ENCODE assay signal across 7 cellular contexts in genomic region chr22:20266667-20267440, GRCh38. TPM values are rescaled to one million over a fixed set of nuclear protein-coding genes. Genes with fewer than 3 reads are reported as not detected.
DNase-seq lines count a peak whose midpoint lies in the region; ATAC-seq and TF ChIP-seq lines count a peak whose summit lies in the region.
"Not testable (repeated sequence)": the region's sequence is repeated elsewhere in the genome, so short reads cannot be mapped to it uniquely, and the experiment has no call there.

No MANE protein-coding gene starts in this region.

- not testable (repeated sequence) for H2AFZ ChIP-seq in trophoblast cell (ENCODE audit: insufficient read depth, low read length, poor library complexity)

- H2BK5ac ChIP-seq in trophoblast cell (ENCODE audit: low read depth, low read length, poor library complexity) = not testable (repeated sequence)

- H3K79me2 ChIP-seq in trophoblast cell (ENCODE audit: control insufficient read depth, insufficient read depth, low read length, poor library complexity) = not testable (repeated sequence)

- H3K4me1 ChIP-seq in esophagus squamous epithelium = peaks cover 7 to 18% (median 17%) of the 10 kb centered on the region in 3 donors
- H3K4me1 ChIP-seq in lower lobe of right lung; trophoblast cell (ENCODE audit: control insufficient read depth in 1 of 2, insufficient read depth in 2 of 2, low read length in 2 of 2): not testable (repeated sequence)

- peak overlapping the region; percentile 99 for H3K4me2 ChIP-seq in trophoblast cell (ENCODE audit: low read length)

- DNase-seq in DMS53 (lab: John Stamatoyannopoulos, UW) (peak; percentile 7), NB4 (ENCODE audit: low read depth) (peak; percentile 61)
- DNase-seq in activated CD4-positive, alpha-beta memory T cell treated with anti-CD3 and anti-CD28 coated beads for 36 hours; esophagus squamous epithelium (lab: John Stamatoyannopoulos, UW); lower lobe of right lung; trophoblast cell: not testable (repeated sequence)

- H3K9me3 ChIP-seq in esophagus squamous epithelium; lower lobe of right lung; trophoblast cell (ENCODE audit: insufficient read depth, low read depth, low read length): not testable (repeated sequence)

- H3K9ac ChIP-seq in trophoblast cell (ENCODE audit: low read length) = not testable (repeated sequence)

- H3K4me3 Mint-ChIP-seq in activated CD4-positive, alpha-beta memory T cell treated with anti-CD3 and anti-CD28 coated beads for 36 hours = peak overlapping the region; percentile 22
- peak overlapping the region; percentile 81 to 86 (median 84) for H3K4me3 Mint-ChIP-seq in brain

- not testable (repeated sequence) for H3K14ac ChIP-seq in trophoblast cell (ENCODE audit: low read length)

- H3K36me3 Mint-ChIP-seq in activated CD4-positive, alpha-beta memory T cell treated with anti-CD3 and anti-CD28 coated beads for 36 hours; brain: not testable (repeated sequence)

- not testable (repeated sequence) for H3K9me3 Mint-ChIP-seq in activated CD4-positive, alpha-beta memory T cell treated with anti-CD3 and anti-CD28 coated beads for 36 hours; brain

- not testable (repeated sequence) for ATAC-seq in lower lobe of right lung

- not testable (repeated sequence) for TF ChIP-seq CTCF in NB4 (IDR thresholded peaks at IDR 0.05; ENCODE audit: low read depth, low read length); brain (conservative IDR thresholded peaks at IDR 0.05); esophagus squamous epithelium (IDR thresholded peaks at IDR 0.05); lower lobe of right lung (IDR thresholded peaks at IDR 0.05)

- H2BK120ac ChIP-seq in trophoblast cell (ENCODE audit: insufficient read depth, low read length, poor library complexity) = not testable (repeated sequence)

- H3K27me3 Mint-ChIP-seq in activated CD4-positive, alpha-beta memory T cell treated with anti-CD3 and anti-CD28 coated beads for 36 hours; brain: not testable (repeated sequence)

- not testable (repeated sequence) for H3K4me1 Mint-ChIP-seq in activated CD4-positive, alpha-beta memory T cell treated with anti-CD3 and anti-CD28 coated beads for 36 hours (ENCODE audit: low read depth)
- H3K4me1 Mint-ChIP-seq in brain = peaks cover 51% of the 10 kb centered on the region

- not testable (repeated sequence) for H2BK12ac ChIP-seq in trophoblast cell (ENCODE audit: low read length)

- WGBS in esophagus squamous epithelium, 2 donors = 59 to 68% methylated on average over 7 to 9 of the region's 33 CpGs
- no CpG with 5 or more reads among the region's 33 CpGs for WGBS in trophoblast cell (ENCODE audit: extremely low coverage, insufficient coverage, insufficient read length)

- CTCF ChIA-PET in activated CD4-positive, alpha-beta memory T cell treated with anti-CD3 and anti-CD28 coated beads for 36 hours (lab: Charles Lee) = not testable (repeated sequence)

- not testable (repeated sequence) for H2AK5ac ChIP-seq in trophoblast cell (ENCODE audit: low read length)

- peaks cover 0 to 16% (median 0%) of the 10 kb centered on the region in 4 donors for H3K27me3 ChIP-seq in esophagus squamous epithelium
- not testable (repeated sequence) for H3K27me3 ChIP-seq in lower lobe of right lung (ENCODE audit: low read depth); trophoblast cell (ENCODE audit: insufficient read depth, low read length)

- not testable (repeated sequence) for H3K79me1 ChIP-seq in trophoblast cell (ENCODE audit: low read length)

- not testable (repeated sequence) for H4K91ac ChIP-seq in trophoblast cell (ENCODE audit: low read depth, low read length)

- intact Hi-C loops in activated CD4-positive, alpha-beta memory T cell treated with anti-CD3 and anti-CD28 coated beads for 36 hours (cut with micrococcal nuclease) = loop anchor here (10.0 kb wide), 1 partner anchor 62 kb away; no protein-coding TSS in a partner anchor
- intact Hi-C loops in esophagus squamous epithelium (cut with DNase I) = not testable (repeated sequence)
- intact Hi-C loops in lower lobe of right lung (cut with DNase I) = loop anchor here (10.0 kb wide), 1 partner anchor 102 kb away; no protein-coding TSS in a partner anchor

- H3K4me3 ChIP-seq in NB4 (ENCODE audit: low read depth, low read length) (peak overlapping the region; percentile 61), esophagus squamous epithelium (peak overlapping the region; percentile 41 to 75 (median 56)), lower lobe of right lung (peak overlapping the region; percentile 57), trophoblast cell (ENCODE audit: low read depth, low read length) (peak overlapping the region; percentile 59)

- H3K18ac ChIP-seq in trophoblast cell (ENCODE audit: low read length) = not testable (repeated sequence)

- H4K12ac ChIP-seq in trophoblast cell (ENCODE audit: low read depth, low read length) = not testable (repeated sequence)

- H3K23ac ChIP-seq in trophoblast cell (ENCODE audit: low read length) = not testable (repeated sequence)

- H3K27ac ChIP-seq in esophagus squamous epithelium; lower lobe of right lung; trophoblast cell (ENCODE audit: low read depth, low read length): not testable (repeated sequence)

- not testable (repeated sequence) for TF ChIP-seq POLR2A in NB4 (IDR thresholded peaks at IDR 0.05; ENCODE audit: extremely low read depth, insufficient read length); esophagus squamous epithelium (IDR thresholded peaks at IDR 0.05)

- H3K27ac Mint-ChIP-seq in activated CD4-positive, alpha-beta memory T cell treated with anti-CD3 and anti-CD28 coated beads for 36 hours = not testable (repeated sequence)
- H3K27ac Mint-ChIP-seq in brain = peak overlapping the region in 4 of 5 experiments; percentile 53 to 89 (median 77)

- H4K8ac ChIP-seq in trophoblast cell (ENCODE audit: low read depth, low read length) = not testable (repeated sequence)

- H3K36me3 ChIP-seq in esophagus squamous epithelium; lower lobe of right lung; trophoblast cell (ENCODE audit: control insufficient read depth in 1 of 2, insufficient read depth in 2 of 2, low read length in 2 of 2): not testable (repeated sequence)

- not testable (repeated sequence) for H3K4ac ChIP-seq in trophoblast cell (ENCODE audit: low read depth, low read length)

- POLR2A ChIA-PET in activated CD4-positive, alpha-beta memory T cell treated with anti-CD3 and anti-CD28 coated beads for 36 hours (lab: Charles Lee) = not testable (repeated sequence)

RNA-seq across cellular contexts. Expression of gene RTN4R, which starts 1.3 kb away (rescaled TPM):
- 1 to 10 TPM; 2.6 to 3.1 TPM for total RNA-seq in activated CD4-positive, alpha-beta memory T cell treated with anti-CD3 and anti-CD28 coated beads for 36 hours
- 21.3 TPM for polyA plus RNA-seq in brain (ENCODE audit: insufficient read depth, low read depth, low replicate concordance)
- total RNA-seq in esophagus squamous epithelium (1 to 10 TPM in 3 of 4 donors, under 1 TPM in 1; 0.97 to 3.9 (median 2.5) TPM), lower lobe of right lung (9.6 TPM)
- polyA plus RNA-seq in trophoblast cell (2013) = 10.4 and 11.7 TPM in 2 replicates

RNA-seq across cellular contexts. Expression of gene DGCR6L, which starts 53.0 kb away (rescaled TPM):
- total RNA-seq in activated CD4-positive, alpha-beta memory T cell treated with anti-CD3 and anti-CD28 coated beads for 36 hours = 10 to 100 TPM; 26.9 to 31.3 TPM
- polyA plus RNA-seq in brain (ENCODE audit: insufficient read depth, low read depth, low replicate concordance) = 119 TPM
- 10 to 100 TPM; 35.7 to 56.2 (median 49.2) TPM for total RNA-seq in esophagus squamous epithelium
- total RNA-seq in lower lobe of right lung = 31.1 TPM
- polyA plus RNA-seq in trophoblast cell (2013) = 18.6 and 19.9 TPM in 2 replicates
